Comparison of ENCODE assay signal across 23 cellular contexts in genomic region chr20:9143926-9144325, GRCh38.
A peak's percentile ranks its signal among the peaks of the same experiment; 100 is the strongest.
DNase-seq lines count a peak whose midpoint lies in the region; ATAC-seq, FAIRE-seq and TF ChIP-seq lines count a peak whose summit lies in the region.
"Had no signal": no experiment of that assay in that cellular context is flagged by ENCODE, and none has a peak within 500 bp of the region (broad histone marks: within the 10 kb centered on the region; RNA-seq: fewer than 3 reads in every experiment).

No MANE protein-coding gene starts in this region.

- no peak overlapping the region for H4K91ac ChIP-seq in H9 (ENCODE audit: insufficient read length, low read depth, low read length)

- H2BK120ac ChIP-seq in H9 (ENCODE audit: low read depth, low read length, poor library complexity, severe bottlenecking) = no peak overlapping the region

- H2BK12ac ChIP-seq in H9 (ENCODE audit: insufficient read length, low read depth, low read length) = no peak overlapping the region

- no peak overlapping the region for H3K23ac ChIP-seq in H9 (ENCODE audit: insufficient read length, low read depth, low read length)

- H3K9me3 Mint-ChIP-seq in H9 (peaks cover 4 to 10% of the 10 kb centered on the region in 2 experiments; a peak in 4 of 5 replicates), nephron progenitor cell (peaks cover 16% of the 10 kb centered on the region)

- H3K23me2 ChIP-seq in H9 (ENCODE audit: insufficient read length, low read depth, low read length, poor library complexity, severe bottlenecking) = no peaks in the 10 kb centered on the region

- WGBS in A549 (ENCODE audit: missing lambda C conversion rate) = 89% methylated on average over 1 of the region's 1 CpG
- WGBS in H9 (ENCODE audit: extremely low coverage, insufficient read length, low lambda C conversion rate) = no CpG with 5 or more reads among the region's 1 CpG

- H3K56ac ChIP-seq in H9 (ENCODE audit: insufficient read length, low read depth, low read length) = no peak overlapping the region

- no peak for ATAC-seq in A549

- 0 out of 3 replicates have a peak, but pooled peaks cover 4% of the 10 kb centered on the region for H3K9me3 ChIP-seq in A549
- H3K9me3 ChIP-seq in H9 (ENCODE audit: control insufficient read depth, low read depth, low read length) = no peaks in the 10 kb centered on the region
- H3K9me3 ChIP-seq: SK-N-SH had no signal

- peak; percentile 61 for FAIRE-seq in A549 (lab: Jason Lieb, UNC)
- FAIRE-seq: A204.1, GM12892, GM18507, H1 had no signal

- no peak for TF ChIP-seq RAD21 in A549 (conservative IDR thresholded peaks at IDR 0.05 in 1 of 2, IDR thresholded peaks at IDR 0.05 in 1 of 2)

- H3T11ph ChIP-seq in H9 (ENCODE audit: low read length) = no peak overlapping the region

- H3K18ac ChIP-seq in H9 (ENCODE audit: insufficient read length, low read depth, low read length) = no peak overlapping the region

- H3K79me1 ChIP-seq in H9 (ENCODE audit: insufficient read depth, low read depth, low read length, poor library complexity, severe bottlenecking) = no peaks in the 10 kb centered on the region

- peaks cover 8 to 14% of the 10 kb centered on the region in 2 experiments for H3K4me1 Mint-ChIP-seq in H9
- H3K4me1 Mint-ChIP-seq in nephron progenitor cell = peaks cover 68% of the 10 kb centered on the region
- H3K4me1 Mint-ChIP-seq: CD8-positive, alpha-beta memory T cell had no signal

- H4K20me1 ChIP-seq in H9 (ENCODE audit: control insufficient read depth, insufficient read depth, insufficient read length) = no peaks in the 10 kb centered on the region

- H3K4me1 ChIP-seq in A549 = peaks cover 23% of the 10 kb centered on the region
- H3K4me1 ChIP-seq in H9 (ENCODE audit: insufficient read depth, low read length) = no peaks in the 10 kb centered on the region

- POLR2A ChIA-PET in A549 (lab: Yijun Ruan, JAX) = no interaction called here

- TF ChIP-seq POLR2A in A549 (IDR thresholded peaks at IDR 0.05; ENCODE audit: low read length) = no peak

- TF ChIP-seq EP300 in A549 (IDR thresholded peaks at IDR 0.05) = no peak

- H2BK5ac ChIP-seq in H9 (ENCODE audit: insufficient read length, low read length) = no peak overlapping the region

- H3K4me3 ChIP-seq in A549 (no peak overlapping the region), coronary artery (no peak overlapping the region)

- no peaks in the 10 kb centered on the region for H3K27me3 ChIP-seq in H9 (ENCODE audit: insufficient read depth, low read length)

- H3K14ac ChIP-seq in H9 (ENCODE audit: insufficient read depth, low read length) = no peak overlapping the region

- no peak overlapping the region for H2BK15ac ChIP-seq in H9 (ENCODE audit: low read depth, low read length)

- H3K4me3 Mint-ChIP-seq in H9 (no peak overlapping the region), nephron progenitor cell (no peak overlapping the region)
- H3K4me3 Mint-ChIP-seq: CD8-positive, alpha-beta memory T cell had no signal

- DNase-seq in A549 (ENCODE audit: low read depth in 1 of 2, low spot score in 1 of 2) (no peak), H9 (no peak), coronary artery (ENCODE audit: low spot score) (no peak), nephron progenitor cell (no peak), kidney tubule cell (ENCODE audit: low spot score) (no peak), NCI-H1930 (lab: John Stamatoyannopoulos, UW) (no peak), germinal center (ENCODE audit: low spot score) (no peak), glomerular visceral epithelial cell (ENCODE audit: extremely low spot score) (no peak)
- DNase-seq: C1 segment of cervical spinal cord; CD8-positive, alpha-beta memory T cell; DMS53; NCI-H1436; NCI-H2029; NCI-H2171; NCI-H446; NCI-H748 treated with DMSO at 0.1 percent for 48 hours; NK-92 treated with Interleukin-12 subunit alpha and Interleukin-12 subunit beta, amount 100 ng/mL, for 24 hours; SHP77 treated with DMSO at 0.1 percent for 48 hours; SK-N-SH had no signal

- TF ChIP-seq CTCF in A549 (IDR thresholded peaks at IDR 0.05) = no peak
- TF ChIP-seq CTCF in H9 (conservative IDR thresholded peaks at IDR 0.05) = no peak
- TF ChIP-seq CTCF in coronary artery (IDR thresholded peaks at IDR 0.05) = no peak
- no peak for TF ChIP-seq CTCF in nephron progenitor cell (IDR thresholded peaks at IDR 0.05)

- no peak overlapping the region for H4K8ac ChIP-seq in H9 (replicated peaks; ENCODE audit: insufficient read length, low read depth, low read length)

- CTCF ChIA-PET in A549 (lab: Yijun Ruan, JAX) = interaction anchor here (1.0 to 1.6 kb wide), 3 partner anchors 10 to 290 kb away, joined by 3 to 5 read pairs (median 4); no protein-coding TSS in a partner anchor

- H3K4ac ChIP-seq in H9 (ENCODE audit: low read depth, low read length) = no peak overlapping the region

- H4K5ac ChIP-seq in H9 (ENCODE audit: insufficient read length, low read depth, low read length) = no peak overlapping the region

- no peak overlapping the region for H2AK5ac ChIP-seq in H9 (ENCODE audit: insufficient read length, low read length)

- H2AFZ ChIP-seq in H9 (ENCODE audit: low read length) = no peak overlapping the region

- H3K9ac ChIP-seq in H9 (ENCODE audit: extremely low read depth, insufficient read length, low read length) = no peak overlapping the region
- H3K9ac ChIP-seq: SK-N-SH had no signal

- H3K27me3 Mint-ChIP-seq in H9 (ENCODE audit: low read depth) = no peaks in the 10 kb centered on the region
- no peaks in the 10 kb centered on the region for H3K27me3 Mint-ChIP-seq in nephron progenitor cell (ENCODE audit: low read depth, poor library complexity)

- H3K27ac Mint-ChIP-seq in H9 = peak overlapping the region in 2 of 3 experiments; percentile 5 to 32; a peak in 1 of 7 replicates
- peak overlapping the region; percentile 76 for H3K27ac Mint-ChIP-seq in nephron progenitor cell
- H3K27ac Mint-ChIP-seq: CD8-positive, alpha-beta memory T cell had no signal

- no peaks in the 10 kb centered on the region for H3K79me2 ChIP-seq in H9 (ENCODE audit: insufficient read depth, low read length)

- H2BK20ac ChIP-seq in H9 (ENCODE audit: low read depth, low read length, poor library complexity, severe bottlenecking) = no peak overlapping the region

- H3K36me3 Mint-ChIP-seq in H9 (ENCODE audit: insufficient read depth in 1 of 3, low read depth in 3 of 3) (peaks cover 2 to 15% (median 9%) of the 10 kb centered on the region in 3 experiments; a peak in 6 of 7 replicates), nephron progenitor cell (ENCODE audit: low read depth) (peaks cover 65% of the 10 kb centered on the region)
- H3K36me3 Mint-ChIP-seq: CD8-positive, alpha-beta memory T cell had no signal

- H3K4me2 ChIP-seq in A549 (no peak overlapping the region), H9 (ENCODE audit: insufficient read depth, insufficient read length, low read length) (no peak overlapping the region)
- H3K4me2 ChIP-seq: SK-N-SH had no signal

- no peak overlapping the region for H3K27ac ChIP-seq in A549
- H3K27ac ChIP-seq in H9 (ENCODE audit: insufficient read length, low read depth, low read length) = no peak overlapping the region
- peak overlapping the region; percentile 6 to 50 for H3K27ac ChIP-seq in coronary artery

TF ChIP-seq in A549, 52 proteins besides CTCF, POLR2A, EP300 and RAD21:
- TF ChIP-seq ZSCAN20 (CRISPR knock-in tag; IDR thresholded peaks at IDR 0.05) (no peak), RNF2 (IDR thresholded peaks at IDR 0.05; ENCODE audit: borderline replicate concordance, low read depth) (no peak), MAFK (IDR thresholded peaks at IDR 0.05; ENCODE audit: partially characterized antibody) (no peak), JUN (IDR thresholded peaks at IDR 0.05) (no peak), CHD4 (IDR thresholded peaks at IDR 0.05; ENCODE audit: borderline replicate concordance) (no peak), ZFP36 (IDR thresholded peaks at IDR 0.05; ENCODE audit: borderline replicate concordance, partially characterized antibody) (no peak), HOXA7 (CRISPR knock-in tag; IDR thresholded peaks at IDR 0.05) (no peak), GATA3 (IDR thresholded peaks at IDR 0.05; ENCODE audit: borderline replicate concordance) (no peak), HOXB13 (CRISPR knock-in tag; IDR thresholded peaks at IDR 0.05; ENCODE audit: low read depth) (no peak), MYC (IDR thresholded peaks at IDR 0.05; ENCODE audit: borderline replicate concordance, low read length) (no peak), ZC3H11A (IDR thresholded peaks at IDR 0.05) (no peak)
- TF ChIP-seq, protein P1, sequence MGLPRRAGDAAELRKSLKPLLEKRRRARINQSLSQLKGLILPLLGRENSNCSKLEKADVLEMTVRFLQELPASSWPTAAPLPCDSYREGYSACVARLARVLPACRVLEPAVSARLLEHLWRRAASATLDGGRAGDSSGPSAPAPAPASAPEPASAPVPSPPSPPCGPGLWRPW (IDR thresholded peaks at IDR 0.05) = no peak
- TF ChIP-seq, protein P2, sequence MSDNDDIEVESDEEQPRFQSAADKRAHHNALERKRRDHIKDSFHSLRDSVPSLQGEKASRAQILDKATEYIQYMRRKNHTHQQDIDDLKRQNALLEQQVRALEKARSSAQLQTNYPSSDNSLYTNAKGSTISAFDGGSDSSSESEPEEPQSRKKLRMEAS (IDR thresholded peaks at IDR 0.05) = no peak
- TF ChIP-seq, protein P3, sequence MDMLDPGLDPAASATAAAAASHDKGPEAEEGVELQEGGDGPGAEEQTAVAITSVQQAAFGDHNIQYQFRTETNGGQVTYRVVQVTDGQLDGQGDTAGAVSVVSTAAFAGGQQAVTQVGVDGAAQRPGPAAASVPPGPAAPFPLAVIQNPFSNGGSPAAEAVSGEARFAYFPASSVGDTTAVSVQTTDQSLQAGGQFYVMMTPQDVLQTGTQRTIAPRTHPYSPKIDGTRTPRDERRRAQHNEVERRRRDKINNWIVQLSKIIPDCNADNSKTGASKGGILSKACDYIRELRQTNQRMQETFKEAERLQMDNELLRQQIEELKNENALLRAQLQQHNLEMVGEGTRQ (IDR thresholded peaks at IDR 0.05) = no peak

Comparison
In these comparisons a context has a peak if more than half of its experiments do, and no peak if none do; other contexts are left out.
1. H3K27ac ChIP-seq: peak in coronary artery (2 of 2); none in A549 (0 of 2) and H9 (single experiment).